ENCODE assay signal across 18 cellular contexts in genomic region chr4:27514711-27515110, GRCh38.
"Had no signal": no experiment of that assay in that cellular context is flagged by ENCODE, and none has a peak within 500 bp of the region (broad histone marks: within the 10 kb centered on the region; RNA-seq: fewer than 3 reads in every experiment).

No MANE protein-coding gene starts in this region.

- DNase-seq: esophagus squamous epithelium; head of caudate nucleus; kidney; left colon; left ventricle myocardium superior; naive thymus-derived CD4-positive, alpha-beta T cell; nephron progenitor cell; right cardiac atrium; small intestine; stimulated activated CD4-positive, alpha-beta T cell treated with anti-CD3 and anti-CD28 coated beads, Interleukin-2, amount 100 ng/mL, for 48 hours; stimulated activated CD8-positive, alpha-beta memory T cell treated with anti-CD3 and anti-CD28 coated beads, Interleukin-4, amount 100 ng/mL, for 48 hours; stimulated activated naive CD8-positive, alpha-beta T cell treated with anti-CD3 and anti-CD28 coated beads, Interleukin-15, Interleukin-2, amounts not matched to agents 100 U/mL and 50 U/mL, for 24 hours; thyroid gland had no signal

- H3K4me3 ChIP-seq: esophagus squamous epithelium, hepatocyte, lung, suprapubic skin, thyroid gland had no signal

- H3K27ac ChIP-seq: esophagus squamous epithelium, foreskin keratinocyte, hepatocyte, suprapubic skin, thyroid gland had no signal

- H3K4me2 ChIP-seq: hepatocyte had no signal

- H2AFZ ChIP-seq: hepatocyte had no signal

- H3K79me2 ChIP-seq: hepatocyte had no signal

- H3K4me1 ChIP-seq: esophagus squamous epithelium, foreskin keratinocyte, suprapubic skin, thyroid gland had no signal

- H3K36me3 ChIP-seq: esophagus squamous epithelium, suprapubic skin, thyroid gland had no signal

- ATAC-seq: foreskin keratinocyte; left colon; left ventricle myocardium superior; naive thymus-derived CD4-positive, alpha-beta T cell; right cardiac atrium; stimulated activated effector memory CD8-positive, alpha-beta T cell treated with anti-CD3 and anti-CD28 coated beads, Interleukin-12 subunit alpha, Interleukin-12 subunit beta, amount 100 ng/mL, for 72 hours; stimulated activated naive CD8-positive, alpha-beta T cell treated with anti-CD3 and anti-CD28 coated beads, Interleukin-15, Interleukin-2, amounts not matched to agents 100 U/mL and 50 U/mL, for 24 hours had no signal

- H3K9me3 ChIP-seq: esophagus squamous epithelium, suprapubic skin, thyroid gland had no signal

- H3K27me3 ChIP-seq: esophagus squamous epithelium, foreskin keratinocyte, hepatocyte, suprapubic skin, thyroid gland had no signal
